In genomic region chr2:154974041-154974440, GRCh38 we compare ENCODE assay signal across 28 cellular contexts.
DNase-seq lines count a peak whose midpoint lies in the region; ATAC-seq, FAIRE-seq and TF ChIP-seq lines count a peak whose summit lies in the region.
"Had no signal": no experiment of that assay in that cellular context is flagged by ENCODE, and none has a peak within 500 bp of the region (broad histone marks: within the 10 kb centered on the region; RNA-seq: fewer than 3 reads in every experiment).

No MANE protein-coding gene starts in this region.

- H4K20me1 ChIP-seq in SU-DHL-6 (ENCODE audit: low read depth, low read length) (no peaks in the 10 kb centered on the region), smooth muscle cell (ENCODE audit: low read depth) (no peaks in the 10 kb centered on the region), PC-9 (ENCODE audit: insufficient read depth) (no peaks in the 10 kb centered on the region)

- H3K9me3 ChIP-seq in SU-DHL-6 (ENCODE audit: insufficient read depth, low read length) (peaks cover 1% of the 10 kb centered on the region; the same call in 1 of the 2 replicates), smooth muscle cell (replicated peaks; ENCODE audit: low read depth) (no peaks in the 10 kb centered on the region), PC-9 (ENCODE audit: insufficient read depth, low read depth) (no peaks in the 10 kb centered on the region)
- H3K9me3 ChIP-seq: A549, adrenal gland, esophagus squamous epithelium, gastrocnemius medialis, Peyer's patch, upper lobe of right lung had no signal

- H3K27ac ChIP-seq in SU-DHL-6 (ENCODE audit: low read depth, low read length) (peak overlapping the region; percentile 85), smooth muscle cell (ENCODE audit: low read depth) (no peak overlapping the region), PC-9 (no peak overlapping the region)
- H3K27ac ChIP-seq: A549, adrenal gland, esophagus squamous epithelium, gastrocnemius medialis, GM23248, Peyer's patch, upper lobe of right lung had no signal

- H3K36me3 ChIP-seq in SU-DHL-6 (ENCODE audit: low read length) = peaks cover 3% of the 10 kb centered on the region; the same call in 1 of the 2 replicates
- H3K36me3 ChIP-seq in smooth muscle cell (ENCODE audit: low read depth) = no peaks in the 10 kb centered on the region
- no peaks in the 10 kb centered on the region for H3K36me3 ChIP-seq in PC-9 (ENCODE audit: low read depth)
- H3K36me3 ChIP-seq: adrenal gland, esophagus squamous epithelium, gastrocnemius medialis, Peyer's patch, upper lobe of right lung had no signal

- BruUV-seq in PC-9 (replicated peaks; lab: Mats Ljungman, UMichigan) = no TSS peak

- intact Hi-C loops in PC-9 (cut with micrococcal nuclease; ENCODE audit: unreplicated experiment) = no loop called here

- H3K27me3 ChIP-seq in SU-DHL-6 (ENCODE audit: low read length) (no peaks in the 10 kb centered on the region), smooth muscle cell (ENCODE audit: low read depth) (no peaks in the 10 kb centered on the region), PC-9 (ENCODE audit: insufficient read depth, low read depth) (no peaks in the 10 kb centered on the region)
- H3K27me3 ChIP-seq: adrenal gland, esophagus squamous epithelium, gastrocnemius medialis, Peyer's patch, upper lobe of right lung had no signal

- WGBS in smooth muscle cell (ENCODE audit: low lambda C conversion rate) = 79% methylated on average over 2 of the region's 2 CpGs

- POLR2A ChIA-PET in PC-9 (lab: Charles Lee; ENCODE audit: unreplicated experiment) = no interaction called here

- H3K4me2 ChIP-seq in SU-DHL-6 (ENCODE audit: low read depth, low read length, poor library complexity, severe bottlenecking) (peak overlapping the region; percentile 97), smooth muscle cell (no peak overlapping the region), PC-9 (no peak overlapping the region)
- H3K4me2 ChIP-seq: A549 had no signal

- peak; percentile 30 for DNase-seq in G401 (ENCODE audit: low spot score)
- no peak for DNase-seq in smooth muscle cell (lab: John Stamatoyannopoulos, UW; ENCODE audit: unreplicated experiment)
- DNase-seq in urothelium cell line (ENCODE audit: low spot score) = no peak
- no peak for DNase-seq in PC-9
- DNase-seq: activated naive CD4-positive, alpha-beta T cell treated with Interleukin-2 at 50 U/mL for 16 hours; activated T-cell treated with anti-CD3 and anti-CD28 coated beads, Interleukin-2, amount 50 U/mL, for 48 hours; adrenal gland; esophagus squamous epithelium; gastrocnemius medialis; GM23248; hippocampal formation; immature natural killer cell; mesenchymal stem cell; NCI-H1092; NCI-H1930; NCI-H226; occipital lobe; Peyer's patch; SIG-M5; T-helper 1 cell; upper lobe of right lung had no signal

- no peak for FAIRE-seq in urothelium cell line (lab: Jason Lieb, UNC)
- FAIRE-seq: A549, colon, TTC549 had no signal

- H2AFZ ChIP-seq in SU-DHL-6 (ENCODE audit: low read depth, low read length, severe bottlenecking) = peak overlapping the region; percentile 73
- H2AFZ ChIP-seq in smooth muscle cell (ENCODE audit: low read depth) = no peak overlapping the region
- no peak overlapping the region for H2AFZ ChIP-seq in PC-9
- H2AFZ ChIP-seq: GM23248 had no signal

- in situ Hi-C loops in G401 (cut with HindIII; ENCODE audit: low sequenced_read_pairs) = no loop called here

- H3K9ac ChIP-seq in SU-DHL-6 (ENCODE audit: low read length) (peak overlapping the region; percentile 87), smooth muscle cell (ENCODE audit: low read depth) (no peak overlapping the region)
- H3K9ac ChIP-seq: GM23248 had no signal

- H3F3A ChIP-seq in SU-DHL-6 (ENCODE audit: insufficient read depth) = peaks cover 17% of the 10 kb centered on the region; the same call in 1 of the 2 replicates
- no peaks in the 10 kb centered on the region for H3F3A ChIP-seq in smooth muscle cell (ENCODE audit: low read depth)
- no peaks in the 10 kb centered on the region for H3F3A ChIP-seq in PC-9 (ENCODE audit: insufficient read depth, low read depth)

- CTCF ChIA-PET in PC-9 (lab: Charles Lee) = no interaction called here

- H3K79me2 ChIP-seq in SU-DHL-6 (ENCODE audit: insufficient read depth, low read length) = peaks cover 37% of the 10 kb centered on the region
- no peaks in the 10 kb centered on the region for H3K79me2 ChIP-seq in smooth muscle cell (ENCODE audit: low read depth)
- H3K79me2 ChIP-seq in PC-9 (ENCODE audit: low read depth) = no peaks in the 10 kb centered on the region

- H3K4me3 ChIP-seq in SU-DHL-6 (ENCODE audit: insufficient read depth, low read length, poor library complexity, severe bottlenecking) = peak overlapping the region; percentile 75
- H3K4me3 ChIP-seq in smooth muscle cell = no peak overlapping the region
- H3K4me3 ChIP-seq in PC-9 = no peak overlapping the region
- H3K4me3 ChIP-seq: A549, adrenal gland, esophagus squamous epithelium, gastrocnemius medialis, GM23248, Peyer's patch, upper lobe of right lung had no signal

- H3K4me1 ChIP-seq in smooth muscle cell (ENCODE audit: low read depth) (no peaks in the 10 kb centered on the region), PC-9 (replicated peaks; ENCODE audit: insufficient read depth) (no peaks in the 10 kb centered on the region)
- H3K4me1 ChIP-seq: A549, adrenal gland, esophagus squamous epithelium, gastrocnemius medialis, Peyer's patch, upper lobe of right lung had no signal

- ATAC-seq in GM19351 (IDR thresholded peaks at IDR 0.05; ENCODE audit: unreplicated experiment) = peak; percentile 52
- ATAC-seq in HG03520 (IDR thresholded peaks at IDR 0.05; ENCODE audit: unreplicated experiment) = peak; percentile 75
- ATAC-seq in SK-N-SH treated with all-trans-retinoic acid at 6 μM for 48 hours = no peak
- ATAC-seq: A549, gastrocnemius medialis, upper lobe of right lung had no signal

- H3K9me2 ChIP-seq in SU-DHL-6 (replicated peaks; ENCODE audit: insufficient read depth, low read length) = no peaks in the 10 kb centered on the region
- no peaks in the 10 kb centered on the region for H3K9me2 ChIP-seq in PC-9 (ENCODE audit: insufficient read depth)

- TF ChIP-seq CTCF in SU-DHL-6 (IDR thresholded peaks at IDR 0.05; ENCODE audit: insufficient read depth, low read length, poor library complexity, severe bottlenecking) (peak; percentile 15), smooth muscle cell (IDR thresholded peaks at IDR 0.05; ENCODE audit: borderline replicate concordance, insufficient read depth, poor library complexity, severe bottlenecking) (no peak), PC-9 (conservative IDR thresholded peaks at IDR 0.05) (no peak)

TF ChIP-seq in SK-N-SH treated with all-trans-retinoic acid at 6 μM for 48 hours, 23 proteins besides CTCF, POLR2A, EP300 and RAD21 (continues in another document):
- no peak for TF ChIP-seq ZC3H10 (CRISPR knock-in tag; IDR thresholded peaks at IDR 0.05)
- no peak for TF ChIP-seq ZNF70 (CRISPR knock-in tag; IDR thresholded peaks at IDR 0.05)
- no peak for TF ChIP-seq ZFP30 (CRISPR knock-in tag; IDR thresholded peaks at IDR 0.05)
- TF ChIP-seq ZFP3 (CRISPR knock-in tag; IDR thresholded peaks at IDR 0.05) = no peak
- TF ChIP-seq ESRRG (CRISPR knock-in tag; IDR thresholded peaks at IDR 0.05) = no peak
- TF ChIP-seq RARB (CRISPR knock-in tag; IDR thresholded peaks at IDR 0.05) = no peak
- TF ChIP-seq CREB5 (CRISPR knock-in tag; IDR thresholded peaks at IDR 0.05; ENCODE audit: low read depth) = no peak
- no peak for TF ChIP-seq TCF4 (CRISPR knock-in tag; IDR thresholded peaks at IDR 0.05; ENCODE audit: borderline replicate concordance)
- TF ChIP-seq ZNF8 (CRISPR knock-in tag; IDR thresholded peaks at IDR 0.05) = no peak
- no peak for TF ChIP-seq TSHZ2 (CRISPR knock-in tag; IDR thresholded peaks at IDR 0.05)
